ENCODE assay signal across 9 cellular contexts in genomic region chr13:46668302-46668720, GRCh38.
DNase-seq lines count a peak whose midpoint lies in the region; ATAC-seq, FAIRE-seq and TF ChIP-seq lines count a peak whose summit lies in the region.
"Had no signal": no experiment of that assay in that cellular context is flagged by ENCODE, and none has a peak within 500 bp of the region (broad histone marks: within the 10 kb centered on the region; RNA-seq: fewer than 3 reads in every experiment).

No MANE protein-coding gene starts in this region.

- H3K36me3 Mint-ChIP-seq in WTC11, result no peaks in the 10 kb centered on the region

- FAIRE-seq in keratinocyte (lab: Jason Lieb, UNC), result peak; percentile 60

- H3K4me3 ChIP-seq in keratinocyte (ENCODE audit: control insufficient read depth in 2 of 3, extremely low read depth in 1 of 3, insufficient read depth in 2 of 3, low read depth in 1 of 3, low read length in 3 of 3), result no peak overlapping the region
- peak overlapping the region in 2 of 4 donors; percentile 5 to 15 for H3K4me3 ChIP-seq in upper lobe of left lung

- H3K36me3 ChIP-seq in keratinocyte (ENCODE audit: control insufficient read depth in 2 of 2, extremely low read depth in 1 of 2, insufficient read depth in 2 of 2, low read length in 2 of 2) (peaks cover 7 to 11% of the 10 kb centered on the region in 2 experiments), upper lobe of left lung (peaks cover 0 to 11% (median 5%) of the 10 kb centered on the region in 4 donors)

- peak; percentile 15 for ATAC-seq in GM18868 (IDR thresholded peaks at IDR 0.05; ENCODE audit: unreplicated experiment)
- ATAC-seq in HG03439 (IDR thresholded peaks at IDR 0.05; ENCODE audit: unreplicated experiment), result peak; percentile 23
- ATAC-seq in upper lobe of left lung (ENCODE audit: low FRiP score in 2 of 2), result peak in 1 of 2 donors; percentile 68
- ATAC-seq in WTC11, result no peak

- H4K20me1 ChIP-seq in keratinocyte (ENCODE audit: control insufficient read depth, extremely low read depth, insufficient read depth, low read length), result peaks cover 3% of the 10 kb centered on the region

- no peak overlapping the region for H2AFZ ChIP-seq in keratinocyte (ENCODE audit: control insufficient read depth, low read length)

- no peak for TF ChIP-seq POLR2A in upper lobe of left lung (IDR thresholded peaks at IDR 0.05)

- WGBS in upper lobe of left lung, 2 donors, result 21 to 35% methylated on average over 3 of the region's 3 CpGs

- DNase-seq in AG08395 (ENCODE audit: low spot score), result peak; percentile 82
- DNase-seq in amniotic stem cell (lab: John Stamatoyannopoulos, UW), result peak; percentile 64
- no peak for DNase-seq in keratinocyte (ENCODE audit: low read depth, low spot score)
- DNase-seq in upper lobe of left lung, result peak in 1 of 2 donors; percentile 35
- no peak for DNase-seq in middle frontal gyrus (ENCODE audit: extremely low spot score, low spot score)
- DNase-seq in WTC11 (ENCODE audit: low spot score), result no peak

- dilution Hi-C loops in keratinocyte (cut with MboI; ENCODE audit: extremely low pct_ligation_motif_present, low sequenced_read_pairs), result no loop called here

- H3K79me2 ChIP-seq in keratinocyte (ENCODE audit: control insufficient read depth, insufficient read depth, low read length), result peaks cover 40% of the 10 kb centered on the region

- H3K4me3 Mint-ChIP-seq in WTC11, result no peak overlapping the region

- TF ChIP-seq CTCF in keratinocyte (optimal IDR thresholded peaks at IDR 0.05 in 1 of 3, IDR thresholded peaks at IDR 0.05 in 1 of 3, conservative IDR thresholded peaks at IDR 0.05 in 1 of 3; ENCODE audit: extremely low read depth in 1 of 3, insufficient read depth in 2 of 3, low read length in 3 of 3) (no peak), upper lobe of left lung (IDR thresholded peaks at IDR 0.05) (no peak), WTC11 (IDR thresholded peaks at IDR 0.05) (no peak)

- CTCF ChIA-PET in WTC11 (lab: Charles Lee), result interaction anchor here (1.1 to 1.8 kb wide), 2 partner anchors 10 to 16 kb away, joined by 3 to 5 read pairs; no protein-coding TSS in a partner anchor

- POLR2A ChIA-PET in WTC11 (lab: Charles Lee), result no interaction called here

- no peaks in the 10 kb centered on the region for H3K9me3 Mint-ChIP-seq in WTC11

- H3K4me1 ChIP-seq in keratinocyte (ENCODE audit: control insufficient read depth, extremely low read depth, insufficient read depth, low read length) (peaks cover 11% of the 10 kb centered on the region), upper lobe of left lung (peaks cover 19 to 43% (median 39%) of the 10 kb centered on the region in 4 donors)

- no peak overlapping the region for H3K4me2 ChIP-seq in keratinocyte (ENCODE audit: control insufficient read depth, extremely low read depth, insufficient read depth, low read depth, low read length)

- H3K4me1 Mint-ChIP-seq in WTC11, result peaks cover 52% of the 10 kb centered on the region

- no peak overlapping the region for H3K9ac ChIP-seq in keratinocyte (ENCODE audit: control insufficient read depth, extremely low read depth, insufficient read depth, low read length)

- no peaks in the 10 kb centered on the region for H3K27me3 Mint-ChIP-seq in WTC11 (ENCODE audit: low read depth)

- no peaks in the 10 kb centered on the region for H3K27me3 ChIP-seq in keratinocyte (ENCODE audit: control insufficient read depth, extremely low read depth, insufficient read depth, low read length)
- H3K27me3 ChIP-seq in upper lobe of left lung, result no peaks in the 10 kb centered on the region
- H3K27me3 ChIP-seq: dorsolateral prefrontal cortex had no signal

- H3K9me3 ChIP-seq in keratinocyte (ENCODE audit: control insufficient read depth, low read depth, low read length), result no peaks in the 10 kb centered on the region
- no peaks in the 10 kb centered on the region for H3K9me3 ChIP-seq in upper lobe of left lung

- H3K27ac Mint-ChIP-seq in WTC11, result no peak overlapping the region

- H3K27ac ChIP-seq in keratinocyte (ENCODE audit: control insufficient read depth, insufficient read depth, low read length) (no peak overlapping the region), upper lobe of left lung (peak overlapping the region in 3 of 4 donors; percentile 24 to 58 (median 45))

- no peak for TF ChIP-seq EP300 in upper lobe of left lung (IDR thresholded peaks at IDR 0.05)

- H3K9me1 ChIP-seq in keratinocyte (ENCODE audit: control insufficient read depth, extremely low read depth, insufficient read depth, low read length), result peaks cover 2% of the 10 kb centered on the region

TF ChIP-seq in WTC11, 78 proteins besides CTCF, POLR2A, EP300 and RAD21:
- TF ChIP-seq MAX (CRISPR knock-in tag; IDR thresholded peaks at IDR 0.05) (no peak), ZNF317 (CRISPR knock-in tag; IDR thresholded peaks at IDR 0.05; ENCODE audit: borderline replicate concordance, low read depth) (no peak), FOXK1 (CRISPR knock-in tag; IDR thresholded peaks at IDR 0.05) (no peak), IRF2 (CRISPR knock-in tag; IDR thresholded peaks at IDR 0.05; ENCODE audit: borderline replicate concordance, low read depth) (no peak), ZNF121 (CRISPR knock-in tag; IDR thresholded peaks at IDR 0.05) (no peak), MLX (CRISPR knock-in tag; IDR thresholded peaks at IDR 0.05) (no peak), JUN (CRISPR knock-in tag; IDR thresholded peaks at IDR 0.05) (no peak), ATF1 (CRISPR knock-in tag; IDR thresholded peaks at IDR 0.05) (no peak), ZSCAN18 (CRISPR knock-in tag; IDR thresholded peaks at IDR 0.05) (no peak), ZNF416 (CRISPR knock-in tag; IDR thresholded peaks at IDR 0.05) (no peak)
- TF ChIP-seq, protein P1, sequence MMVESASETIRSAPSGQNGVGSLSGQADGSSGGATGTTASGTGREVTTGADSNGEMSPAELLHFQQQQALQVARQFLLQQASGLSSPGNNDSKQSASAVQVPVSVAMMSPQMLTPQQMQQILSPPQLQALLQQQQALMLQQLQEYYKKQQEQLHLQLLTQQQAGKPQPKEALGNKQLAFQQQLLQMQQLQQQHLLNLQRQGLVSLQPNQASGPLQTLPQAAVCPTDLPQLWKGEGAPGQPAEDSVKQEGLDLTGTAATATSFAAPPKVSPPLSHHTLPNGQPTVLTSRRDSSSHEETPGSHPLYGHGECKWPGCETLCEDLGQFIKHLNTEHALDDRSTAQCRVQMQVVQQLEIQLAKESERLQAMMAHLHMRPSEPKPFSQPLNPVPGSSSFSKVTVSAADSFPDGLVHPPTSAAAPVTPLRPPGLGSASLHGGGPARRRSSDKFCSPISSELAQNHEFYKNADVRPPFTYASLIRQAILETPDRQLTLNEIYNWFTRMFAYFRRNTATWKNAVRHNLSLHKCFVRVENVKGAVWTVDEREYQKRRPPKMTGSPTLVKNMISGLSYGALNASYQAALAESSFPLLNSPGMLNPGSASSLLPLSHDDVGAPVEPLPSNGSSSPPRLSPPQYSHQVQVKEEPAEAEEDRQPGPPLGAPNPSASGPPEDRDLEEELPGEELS (CRISPR knock-in tag; IDR thresholded peaks at IDR 0.05), result no peak

Comparison
In these comparisons a context has a peak if more than half of its experiments do, and no peak if none do; other contexts are left out.
1. DNase-seq: peak in AG08395 (single experiment) and amniotic stem cell (single experiment); none in keratinocyte (single experiment), middle frontal gyrus (single experiment) and WTC11 (single experiment).